Comparison of ENCODE assay signal across 8 cellular contexts in genomic region chr6:80454197-80454596, GRCh38.
DNase-seq lines count a peak whose midpoint lies in the region; ATAC-seq, FAIRE-seq and TF ChIP-seq lines count a peak whose summit lies in the region.

No MANE protein-coding gene starts in this region.

- H3K4me1 ChIP-seq in kidney (ENCODE audit: control insufficient read depth in 1 of 2, insufficient read depth in 1 of 2, low read depth in 1 of 2, low read length in 2 of 2): no peaks in the 10 kb centered on the region
- H3K4me1 ChIP-seq in Peyer's patch: peaks cover 0 to 12% (median 0%) of the 10 kb centered on the region in 4 donors

- ATAC-seq in HG02610 (IDR thresholded peaks at IDR 0.05; ENCODE audit: unreplicated experiment) (peak; percentile 97), SK-N-SH treated with all-trans-retinoic acid at 6 μM for 48 hours (peak; percentile 8; the same call in 1 of the 3 replicates), GM21515 (IDR thresholded peaks at IDR 0.05; ENCODE audit: unreplicated experiment) (no peak)

- TF ChIP-seq CTCF in GM13976 (IDR thresholded peaks at IDR 0.05; ENCODE audit: borderline replicate concordance, control extremely low read depth, extremely low read depth, insufficient read depth, missing control alignments): no peak
- no peak for TF ChIP-seq CTCF in kidney (IDR thresholded peaks at IDR 0.05; ENCODE audit: borderline replicate concordance, extremely low read depth, insufficient read depth)
- TF ChIP-seq CTCF in Peyer's patch (IDR thresholded peaks at IDR 0.05): no peak

- no peak for TF ChIP-seq POLR2A in Peyer's patch (IDR thresholded peaks at IDR 0.05)

- DNase-seq in GM13976 (ENCODE audit: low spot score) (peak; percentile 7), lung microvascular endothelial cell (ENCODE audit: low read depth in 2 of 2) (peak; percentile 53 to 95), G401 (ENCODE audit: low spot score) (no peak), kidney (no peak), Peyer's patch (no peak)

- no peak overlapping the region for H3K9ac ChIP-seq in kidney (ENCODE audit: low read length in 2 of 2)

- H3K27me3 ChIP-seq in Peyer's patch: no peaks in the 10 kb centered on the region

- H3K36me3 ChIP-seq in kidney (ENCODE audit: control insufficient read depth in 1 of 2, insufficient read depth in 2 of 2, low read length in 2 of 2) (no peaks in the 10 kb centered on the region), Peyer's patch (no peaks in the 10 kb centered on the region)

- no peak for FAIRE-seq in kidney (lab: Jason Lieb, UNC)

- H3K27ac ChIP-seq in kidney (ENCODE audit: low read depth in 2 of 2, low read length in 2 of 2): no peak overlapping the region
- H3K27ac ChIP-seq in Peyer's patch: no peak overlapping the region

- no peaks in the 10 kb centered on the region for H3K9me3 ChIP-seq in kidney (ENCODE audit: control insufficient read depth in 1 of 2, low read length in 2 of 2)
- H3K9me3 ChIP-seq in Peyer's patch: no peaks in the 10 kb centered on the region

- in situ Hi-C loops in GM13976 (cut with MboI; ENCODE audit: low sequenced_read_pairs, unreplicated experiment): no loop called here
- in situ Hi-C loops in G401 (cut with HindIII; ENCODE audit: low sequenced_read_pairs): no loop called here

- intact Hi-C loops in kidney (cut with DNase I): no loop called here

- H3K4me3 ChIP-seq in kidney (ENCODE audit: low read length in 2 of 2) (no peak overlapping the region), Peyer's patch (no peak overlapping the region)

TF ChIP-seq in SK-N-SH treated with all-trans-retinoic acid at 6 μM for 48 hours, 23 proteins besides CTCF, POLR2A, EP300 and RAD21:
- TF ChIP-seq CREB5 (CRISPR knock-in tag; IDR thresholded peaks at IDR 0.05; ENCODE audit: low read depth): no peak
- TF ChIP-seq ESRRG (CRISPR knock-in tag; IDR thresholded peaks at IDR 0.05): no peak
- TF ChIP-seq CSRNP3 (CRISPR knock-in tag; IDR thresholded peaks at IDR 0.05): no peak
- TF ChIP-seq POU6F1 (CRISPR knock-in tag; IDR thresholded peaks at IDR 0.05; ENCODE audit: borderline replicate concordance, low read depth): no peak
- no peak for TF ChIP-seq ZNF565 (CRISPR knock-in tag; conservative IDR thresholded peaks at IDR 0.05; ENCODE audit: low read depth)
- no peak for TF ChIP-seq OSR1 (CRISPR knock-in tag; IDR thresholded peaks at IDR 0.05)
- TF ChIP-seq TCF4 (CRISPR knock-in tag; IDR thresholded peaks at IDR 0.05; ENCODE audit: borderline replicate concordance): no peak

Comparison
In these comparisons a context has a peak if more than half of its experiments do, and no peak if none do; other contexts are left out.
1. DNase-seq: peak in GM13976 (single experiment) and lung microvascular endothelial cell (2 of 2); none in G401 (single experiment), kidney (single experiment) and Peyer's patch (0 of 3).